Comparison of ENCODE assay signal across 8 cellular contexts in genomic region chr5:40755407-40756365, GRCh38. TPM values are rescaled to one million over a fixed set of nuclear protein-coding genes. Genes with fewer than 3 reads are reported as not detected.
DNase-seq lines count a peak whose midpoint lies in the region; ATAC-seq and TF ChIP-seq lines count a peak whose summit lies in the region.

Gene TTC33 (minus strand): TSS chr5:40755961. CDS start chr5:40747018, 8,943 bp downstream.

- H3K27ac Mint-ChIP-seq in activated B cell treated with CpG ODN at 0.5 μM for 24 hours, result no peak within 1 kb of the TSS
- H3K27ac Mint-ChIP-seq in central memory CD8-positive, alpha-beta T cell (ENCODE audit: low read depth), result no peak within 1 kb of the TSS

- CTCF ChIA-PET in activated B cell treated with CpG ODN at 0.5 μM for 24 hours (lab: Charles Lee), result interaction anchor here (1.3 to 1.6 kb wide), 2 partner anchors 72 to 86 kb away, joined by 3 read pairs; partner anchors contain the start of gene CARD6

- POLR2A ChIA-PET in activated B cell treated with CpG ODN at 0.5 μM for 24 hours (lab: Charles Lee), result interaction anchor here (0.7 to 1.8 kb wide), 2 partner anchors 42 to 79 kb away, joined by 3 to 11 read pairs; partner anchors contain the start of gene RPL37

- TF ChIP-seq CTCF in AG09319 (IDR thresholded peaks at IDR 0.05; ENCODE audit: low read depth, low read length), result peak; percentile 76
- TF ChIP-seq CTCF in activated B cell treated with CpG ODN at 0.5 μM for 24 hours (IDR thresholded peaks at IDR 0.05), result no peak

- peaks cover 7% of the 10 kb centered on the region for H3K4me1 Mint-ChIP-seq in activated B cell treated with CpG ODN at 0.5 μM for 24 hours
- peaks cover 21% of the 10 kb centered on the region for H3K4me1 Mint-ChIP-seq in central memory CD8-positive, alpha-beta T cell

- peak; percentile 83 for DNase-seq in AG09319 (ENCODE audit: extremely low read depth, low read depth)
- DNase-seq in NCI-H226, result peak; percentile 96
- DNase-seq in activated B cell treated with CpG ODN at 0.5 μM for 24 hours, result peak; percentile 88
- peak; percentile 83 to 86 for DNase-seq in central memory CD8-positive, alpha-beta T cell (ENCODE audit: low spot score in 2 of 2)
- peak; percentile 97 for DNase-seq in iris pigment epithelial cell (ENCODE audit: low read depth)
- DNase-seq in stimulated activated CD4-positive, alpha-beta T cell treated with anti-CD3 and anti-CD28 coated beads, Interleukin-12 subunit alpha, Interleukin-12 subunit beta, amount 100 ng/mL, for 24 hours (ENCODE audit: low read depth in 2 of 2), result peak; percentile 92 to 94

- no peak within 1 kb of the TSS for H3K4me3 Mint-ChIP-seq in activated B cell treated with CpG ODN at 0.5 μM for 24 hours
- H3K4me3 Mint-ChIP-seq in central memory CD8-positive, alpha-beta T cell, result no peak within 1 kb of the TSS

- no peaks in the 10 kb centered on the region for H3K9me3 Mint-ChIP-seq in activated B cell treated with CpG ODN at 0.5 μM for 24 hours
- no peaks in the 10 kb centered on the region for H3K9me3 Mint-ChIP-seq in central memory CD8-positive, alpha-beta T cell

- intact Hi-C loops in activated B cell treated with CpG ODN at 0.5 μM for 24 hours (cut with micrococcal nuclease), result loop anchor here (1.0 to 5.0 kb wide), 8 partner anchors 43 to 1681 kb away; partner anchors contain the start of genes PRKAA1, PTGER4, RICTOR and RIMOC1

- in situ Hi-C loops in GM18951 (cut with MboI; ENCODE audit: low sequenced_read_pairs, unreplicated experiment), result loop anchor here (10.0 kb wide), 1 partner anchor 119 kb away; no protein-coding TSS in a partner anchor

- ATAC-seq in HG03196 (IDR thresholded peaks at IDR 0.05; ENCODE audit: unreplicated experiment) (peak; percentile 93), activated B cell treated with CpG ODN at 0.5 μM for 24 hours (ENCODE audit: low read depth) (peak; percentile 93)
- peak; percentile 82 for ATAC-seq in central memory CD8-positive, alpha-beta T cell (replicated peaks; ENCODE audit: extremely low read depth, poor library complexity, severe bottlenecking)

- no peaks in the 10 kb centered on the region for H3K27me3 Mint-ChIP-seq in activated B cell treated with CpG ODN at 0.5 μM for 24 hours
- H3K27me3 Mint-ChIP-seq in central memory CD8-positive, alpha-beta T cell, result no peaks in the 10 kb centered on the region

- TF ChIP-seq POLR2A in GM18951 (IDR thresholded peaks at IDR 0.05; ENCODE audit: extremely low read depth, insufficient read depth, insufficient read length), result peak; percentile 12

- H3K36me3 Mint-ChIP-seq in activated B cell treated with CpG ODN at 0.5 μM for 24 hours (ENCODE audit: low read depth), result peaks cover 20% of the 10 kb centered on the region
- peaks cover 10% of the 10 kb centered on the region for H3K36me3 Mint-ChIP-seq in central memory CD8-positive, alpha-beta T cell (ENCODE audit: insufficient read depth)

RNA-seq across cellular contexts. Expression of gene TTC33, which starts in this region (rescaled TPM):
- total RNA-seq in activated B cell treated with CpG ODN at 0.5 μM for 24 hours, result 9.0 and 9.2 TPM in 2 replicates

Comparison
In these comparisons a context has a peak if more than half of its experiments do, and no peak if none do; other contexts are left out.
1. Peak in every context shown above with its lines: DNase-seq and ATAC-seq.